ENCODE assay signal across 16 cellular contexts in genomic region chr22:25876871-25877270, GRCh38.
"Had no signal": no experiment of that assay in that cellular context is flagged by ENCODE, and none has a peak within 500 bp of the region (broad histone marks: within the 10 kb centered on the region; RNA-seq: fewer than 3 reads in every experiment).

No MANE protein-coding gene starts in this region.

- H3K4me3 Mint-ChIP-seq: dendritic cell treated with granulocyte-macrophage colony-stimulating factor and Interleukin-4, amounts not matched to agents 40 ng/mL and 50 ng/mL, for 4 days; memory B cell; natural killer cell treated with Interleukin-12 subunit alpha and Interleukin-12 subunit beta and Interleukin-15 and Interleukin-18, amount 100 ng/mL, for 72 hours; stimulated activated memory B cell treated with anti-CD40 and anti-IgM and Interleukin-4, amounts not matched to agents 10 μg/mL and 1 μg/mL and 100 μg/mL, for 72 hours; stimulated activated naive CD8-positive, alpha-beta T cell treated with anti-CD3 and anti-CD28 coated beads, Interleukin-15, amount 100 ng/mL, for 72 hours had no signal

- H3K36me3 Mint-ChIP-seq: memory B cell; natural killer cell treated with Interleukin-12 subunit alpha and Interleukin-12 subunit beta and Interleukin-15 and Interleukin-18, amount 100 ng/mL, for 72 hours; stimulated activated memory B cell treated with anti-CD40 and anti-IgM and Interleukin-4, amounts not matched to agents 10 μg/mL and 1 μg/mL and 100 μg/mL, for 72 hours had no signal

- H3K27me3 ChIP-seq: testis, tibial nerve had no signal

- H3K9me3 Mint-ChIP-seq: dendritic cell treated with granulocyte-macrophage colony-stimulating factor and Interleukin-4, amounts not matched to agents 40 ng/mL and 50 ng/mL, for 4 days; memory B cell; natural killer cell treated with Interleukin-12 subunit alpha and Interleukin-12 subunit beta and Interleukin-15 and Interleukin-18, amount 100 ng/mL, for 72 hours; stimulated activated memory B cell treated with anti-CD40 and anti-IgM and Interleukin-4, amounts not matched to agents 10 μg/mL and 1 μg/mL and 100 μg/mL, for 72 hours; stimulated activated naive CD8-positive, alpha-beta T cell treated with anti-CD3 and anti-CD28 coated beads, Interleukin-15, amount 100 ng/mL, for 72 hours had no signal

- H3K4me1 Mint-ChIP-seq: stimulated activated memory B cell treated with anti-CD40 and anti-IgM and Interleukin-4, amounts not matched to agents 10 μg/mL and 1 μg/mL and 100 μg/mL, for 72 hours; stimulated activated naive CD8-positive, alpha-beta T cell treated with anti-CD3 and anti-CD28 coated beads, Interleukin-15, amount 100 ng/mL, for 72 hours had no signal

- H3K27ac Mint-ChIP-seq: dendritic cell treated with granulocyte-macrophage colony-stimulating factor and Interleukin-4, amounts not matched to agents 40 ng/mL and 50 ng/mL, for 4 days; memory B cell; natural killer cell treated with Interleukin-12 subunit alpha and Interleukin-12 subunit beta and Interleukin-15 and Interleukin-18, amount 100 ng/mL, for 72 hours; stimulated activated memory B cell treated with anti-CD40 and anti-IgM and Interleukin-4, amounts not matched to agents 10 μg/mL and 1 μg/mL and 100 μg/mL, for 72 hours; stimulated activated naive CD8-positive, alpha-beta T cell treated with anti-CD3 and anti-CD28 coated beads, Interleukin-15, amount 100 ng/mL, for 72 hours had no signal

- H3K4me3 ChIP-seq: heart right ventricle, psoas muscle, spleen, testis, tibial nerve had no signal

- H3K36me3 ChIP-seq: spleen, tibial nerve had no signal

- DNase-seq: erythroblast; heart right ventricle; midbrain; psoas muscle; retina; spleen; stimulated activated CD4-positive, alpha-beta T cell treated with anti-CD3 and anti-CD28 coated beads, Interleukin-15, amount 100 ng/mL, for 24 hours; stimulated activated CD4-positive, alpha-beta T cell treated with anti-CD3 and anti-CD28 coated beads, Interleukin-1b, Interleukin-23, amount 100 ng/mL, for 48 hours; stimulated activated CD4-positive, alpha-beta T cell treated with anti-CD3 and anti-CD28 coated beads, Interleukin-4, amount 100 ng/mL, for 24 hours; stimulated activated naive CD8-positive, alpha-beta T cell treated with anti-CD3 and anti-CD28 coated beads, Interleukin-15, amount 100 ng/mL, for 72 hours; testis had no signal

- H3K27ac ChIP-seq: heart right ventricle, psoas muscle, spleen, testis, tibial nerve had no signal

- H3K4me1 ChIP-seq: heart right ventricle, psoas muscle, spleen, testis, tibial nerve had no signal

- H3K9me3 ChIP-seq: heart right ventricle, psoas muscle, spleen, testis, tibial nerve had no signal
